ENCODE assay signal across 10 cellular contexts in genomic region chr17:38883592-38884526, GRCh38. TPM values are rescaled to one million over a fixed set of nuclear protein-coding genes. Genes with fewer than 3 reads are reported as not detected.
DNase-seq lines count a peak whose midpoint lies in the region; ATAC-seq, FAIRE-seq and TF ChIP-seq lines count a peak whose summit lies in the region.
"Had no signal": no experiment of that assay in that cellular context is flagged by ENCODE, and none has a peak within 500 bp of the region (broad histone marks: within the 10 kb centered on the region; RNA-seq: fewer than 3 reads in every experiment).

No MANE protein-coding gene starts in this region.

- H3K36me3 ChIP-seq in astrocyte (ENCODE audit: insufficient read depth, low read length) (peaks cover 27% of the 10 kb centered on the region), thoracic aorta (peaks cover 12% of the 10 kb centered on the region), aorta (ENCODE audit: control insufficient read depth in 1 of 2, insufficient read depth in 2 of 2, low read length in 1 of 2) (no peaks in the 10 kb centered on the region)

- H3K27me3 Mint-ChIP-seq in astrocyte (ENCODE audit: low read depth, unreplicated experiment): no peaks in the 10 kb centered on the region
- H3K27me3 Mint-ChIP-seq in immature natural killer cell (ENCODE audit: low read depth in 3 of 3): peaks cover 14 to 39% (median 23%) of the 10 kb centered on the region in 3 donors

- peak overlapping the region; percentile 4 for H3K9ac ChIP-seq in astrocyte (ENCODE audit: low read length)

- DNase-seq in SIG-M5 treated with dmso at 0.1 percent for 504 hours (lab: John Stamatoyannopoulos, UW; ENCODE audit: unreplicated experiment): peak; percentile 32
- DNase-seq in SIG-M5 (lab: John Stamatoyannopoulos, UW): no peak
- DNase-seq in astrocyte (ENCODE audit: low read depth): peak; percentile 47
- no peak for DNase-seq in immature natural killer cell
- DNase-seq in thoracic aorta (ENCODE audit: low spot score): no peak
- DNase-seq in NCI-H82 treated with DMSO at 0.1 percent for 48 hours (lab: John Stamatoyannopoulos, UW; ENCODE audit: unreplicated experiment): no peak
- no peak for DNase-seq in aorta
- DNase-seq: testis had no signal

- peaks cover 17% of the 10 kb centered on the region for H3K36me3 Mint-ChIP-seq in astrocyte (ENCODE audit: low read depth, unreplicated experiment)
- H3K36me3 Mint-ChIP-seq in immature natural killer cell: peaks cover 19 to 31% (median 22%) of the 10 kb centered on the region in 3 donors

- H3K4me1 Mint-ChIP-seq in astrocyte (ENCODE audit: low read depth, unreplicated experiment) (peaks cover 78% of the 10 kb centered on the region), immature natural killer cell (peaks cover 93 to 96% of the 10 kb centered on the region in 2 donors)

- TF ChIP-seq CTCF in astrocyte (IDR thresholded peaks at IDR 0.05; ENCODE audit: insufficient read depth, low read depth, low read length) (no peak), thoracic aorta (IDR thresholded peaks at IDR 0.05) (no peak)

- H3K27ac Mint-ChIP-seq in astrocyte (ENCODE audit: unreplicated experiment) (peak overlapping the region; percentile 49), immature natural killer cell (peak overlapping the region; percentile 83 to 94 (median 94))

- no peak overlapping the region for H2AFZ ChIP-seq in astrocyte (ENCODE audit: low read depth, low read length)

- H3K27ac ChIP-seq in astrocyte (ENCODE audit: low read depth, low read length) (no peak overlapping the region), thoracic aorta (peak overlapping the region; percentile 25 to 47), aorta (ENCODE audit: low read depth in 1 of 2, low read length in 2 of 2) (no peak overlapping the region)

- H4K20me1 ChIP-seq in astrocyte (ENCODE audit: insufficient read depth, low read length): peaks cover 98% of the 10 kb centered on the region

- H3K27me3 ChIP-seq in astrocyte (ENCODE audit: insufficient read depth, low read length) (no peaks in the 10 kb centered on the region), thoracic aorta (replicated peaks; ENCODE audit: insufficient read depth) (no peaks in the 10 kb centered on the region), aorta (ENCODE audit: control insufficient read depth in 1 of 2, insufficient read depth in 2 of 2, low read length in 1 of 2) (no peaks in the 10 kb centered on the region)
- H3K27me3 ChIP-seq: testis had no signal

- ATAC-seq in thoracic aorta (ENCODE audit: insufficient number of reproducible peaks, low FRiP score, low read depth) (no peak), aorta (ENCODE audit: low FRiP score) (no peak), GM21423 (IDR thresholded peaks at IDR 0.05; ENCODE audit: unreplicated experiment) (no peak)

- no peak for FAIRE-seq in astrocyte (lab: Jason Lieb, UNC)
- FAIRE-seq: A204.1 had no signal

- intact Hi-C loops in aorta (cut with DNase I): no loop called here

- H3K4me3 Mint-ChIP-seq in astrocyte (ENCODE audit: unreplicated experiment) (peak overlapping the region; percentile 74), immature natural killer cell (peak overlapping the region; percentile 73 to 84 (median 78))

- peaks cover 63% of the 10 kb centered on the region for H3K4me1 ChIP-seq in astrocyte (ENCODE audit: insufficient read depth, low read length)
- peaks cover 68 to 98% of the 10 kb centered on the region in 2 donors for H3K4me1 ChIP-seq in thoracic aorta (ENCODE audit: control insufficient read depth in 1 of 2, low read depth in 2 of 2)
- peaks cover 2 to 8% of the 10 kb centered on the region in 2 donors for H3K4me1 ChIP-seq in aorta (ENCODE audit: control insufficient read depth in 1 of 2, insufficient read depth in 2 of 2, low read length in 2 of 2)

- H3K4me2 ChIP-seq in astrocyte (ENCODE audit: low read length): peak overlapping the region; percentile 60

- H3K4me3 ChIP-seq in astrocyte (ENCODE audit: insufficient read depth, low read depth, low read length): no peak overlapping the region
- no peak overlapping the region for H3K4me3 ChIP-seq in thoracic aorta
- no peak overlapping the region for H3K4me3 ChIP-seq in aorta (ENCODE audit: low read length in 2 of 2)
- H3K4me3 ChIP-seq: testis had no signal

- 49 to 53% methylated on average over 18 to 19 of the region's 19 CpGs for WGBS in aorta, 2 donors

- no peaks in the 10 kb centered on the region for H3K9me3 Mint-ChIP-seq in astrocyte (ENCODE audit: unreplicated experiment)
- peaks cover 0 to 4% (median 0%) of the 10 kb centered on the region in 6 donors for H3K9me3 Mint-ChIP-seq in immature natural killer cell

- peaks cover 87% of the 10 kb centered on the region for H3K79me2 ChIP-seq in astrocyte (ENCODE audit: insufficient read depth, low read length)

- no peaks in the 10 kb centered on the region for H3K9me3 ChIP-seq in astrocyte (ENCODE audit: insufficient read depth, low read depth, low read length)
- H3K9me3 ChIP-seq in thoracic aorta: no peaks in the 10 kb centered on the region
- no peaks in the 10 kb centered on the region for H3K9me3 ChIP-seq in aorta (ENCODE audit: control insufficient read depth, low read length)
- H3K9me3 ChIP-seq: testis had no signal

RNA-seq across cellular contexts. Expression of gene LASP1, which starts 14.0 kb away (rescaled TPM):
- total RNA-seq in astrocyte (395 and 421 TPM in 2 replicates), thoracic aorta (100 to 1,000 TPM in 1 of 2 donors, 10 to 100 TPM in 1; 87.2 to 219 TPM), aorta (100 to 1,000 TPM; 136 to 169 TPM)
- polyA plus RNA-seq in immature natural killer cell (100 to 1,000 TPM in 1 of 3 donors, 10 to 100 TPM in 2; 94.3 to 171 (median 96.5) TPM), aorta (10 to 100 TPM; 68.5 to 78.9 TPM)

RNA-seq across cellular contexts. Expression of gene RPL23, which starts 30.3 kb away (rescaled TPM):
- total RNA-seq in astrocyte: 954 and 1,087 TPM in 2 replicates
- 100 to 1,000 TPM; 285 to 713 (median 532) TPM for polyA plus RNA-seq in immature natural killer cell
- 100 to 1,000 TPM; 870 to 981 TPM for total RNA-seq in thoracic aorta
- 1,000 to 10,000 TPM; 1,147 to 1,150 TPM for total RNA-seq in aorta
- polyA plus RNA-seq in aorta: 1,000 to 10,000 TPM; 2,973 to 5,274 TPM

RNA-seq across cellular contexts. Expression of gene CWC25, which starts 58.7 kb away (rescaled TPM):
- 12.4 and 13.7 TPM in 2 replicates for total RNA-seq in astrocyte
- polyA plus RNA-seq in immature natural killer cell: 10 to 100 TPM in 1 of 3 donors, 1 to 10 TPM in 2; 4.3 to 11.1 (median 5.2) TPM
- total RNA-seq in thoracic aorta: 10 to 100 TPM; 28.0 to 29.1 TPM
- total RNA-seq in aorta: 10 to 100 TPM; 19.0 to 23.9 TPM
- 10 to 100 TPM in 1 of 2 donors, 1 to 10 TPM in 1; 7.1 to 32.7 TPM for polyA plus RNA-seq in aorta

Comparison
In these comparisons a context has a peak if more than half of its experiments do, and no peak if none do; other contexts are left out.
1. DNase-seq: peak in SIG-M5 treated with dmso at 0.1 percent for 504 hours (single experiment) and astrocyte (single experiment); none in SIG-M5 (single experiment), immature natural killer cell (0 of 3), thoracic aorta (single experiment), NCI-H82 treated with DMSO at 0.1 percent for 48 hours (single experiment) and aorta (0 of 2).
2. H3K27ac ChIP-seq: peak in thoracic aorta (2 of 2); none in astrocyte (single experiment) and aorta (0 of 2).